ENCODE assay signal across 1 cellular context in the genomic region with DNA sequence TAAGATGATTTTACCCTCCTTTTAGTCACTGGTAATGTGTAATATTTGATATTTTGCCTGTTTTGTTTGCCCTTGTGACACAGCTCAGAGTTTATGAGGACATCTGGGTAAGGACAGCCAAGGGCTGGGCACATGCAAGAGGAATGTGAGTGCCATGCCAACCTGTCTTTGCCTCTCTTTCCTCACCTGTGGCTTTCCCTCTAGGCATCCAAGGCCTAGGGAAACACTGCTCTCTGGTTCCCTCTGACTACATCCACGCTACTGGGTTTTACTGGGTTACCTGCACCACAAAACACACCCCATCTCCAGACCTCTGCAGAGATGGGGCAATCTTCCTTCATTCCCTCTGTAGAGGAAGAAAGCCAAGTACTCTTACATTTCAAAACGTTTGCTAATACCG.
TF ChIP-seq lines count a peak whose summit lies in the region.

No MANE protein-coding gene starts in this region.

TF ChIP-seq in GM23338, 12 proteins besides CTCF, POLR2A, EP300 and RAD21 (continued from another document):
- TF ChIP-seq, protein P1, sequence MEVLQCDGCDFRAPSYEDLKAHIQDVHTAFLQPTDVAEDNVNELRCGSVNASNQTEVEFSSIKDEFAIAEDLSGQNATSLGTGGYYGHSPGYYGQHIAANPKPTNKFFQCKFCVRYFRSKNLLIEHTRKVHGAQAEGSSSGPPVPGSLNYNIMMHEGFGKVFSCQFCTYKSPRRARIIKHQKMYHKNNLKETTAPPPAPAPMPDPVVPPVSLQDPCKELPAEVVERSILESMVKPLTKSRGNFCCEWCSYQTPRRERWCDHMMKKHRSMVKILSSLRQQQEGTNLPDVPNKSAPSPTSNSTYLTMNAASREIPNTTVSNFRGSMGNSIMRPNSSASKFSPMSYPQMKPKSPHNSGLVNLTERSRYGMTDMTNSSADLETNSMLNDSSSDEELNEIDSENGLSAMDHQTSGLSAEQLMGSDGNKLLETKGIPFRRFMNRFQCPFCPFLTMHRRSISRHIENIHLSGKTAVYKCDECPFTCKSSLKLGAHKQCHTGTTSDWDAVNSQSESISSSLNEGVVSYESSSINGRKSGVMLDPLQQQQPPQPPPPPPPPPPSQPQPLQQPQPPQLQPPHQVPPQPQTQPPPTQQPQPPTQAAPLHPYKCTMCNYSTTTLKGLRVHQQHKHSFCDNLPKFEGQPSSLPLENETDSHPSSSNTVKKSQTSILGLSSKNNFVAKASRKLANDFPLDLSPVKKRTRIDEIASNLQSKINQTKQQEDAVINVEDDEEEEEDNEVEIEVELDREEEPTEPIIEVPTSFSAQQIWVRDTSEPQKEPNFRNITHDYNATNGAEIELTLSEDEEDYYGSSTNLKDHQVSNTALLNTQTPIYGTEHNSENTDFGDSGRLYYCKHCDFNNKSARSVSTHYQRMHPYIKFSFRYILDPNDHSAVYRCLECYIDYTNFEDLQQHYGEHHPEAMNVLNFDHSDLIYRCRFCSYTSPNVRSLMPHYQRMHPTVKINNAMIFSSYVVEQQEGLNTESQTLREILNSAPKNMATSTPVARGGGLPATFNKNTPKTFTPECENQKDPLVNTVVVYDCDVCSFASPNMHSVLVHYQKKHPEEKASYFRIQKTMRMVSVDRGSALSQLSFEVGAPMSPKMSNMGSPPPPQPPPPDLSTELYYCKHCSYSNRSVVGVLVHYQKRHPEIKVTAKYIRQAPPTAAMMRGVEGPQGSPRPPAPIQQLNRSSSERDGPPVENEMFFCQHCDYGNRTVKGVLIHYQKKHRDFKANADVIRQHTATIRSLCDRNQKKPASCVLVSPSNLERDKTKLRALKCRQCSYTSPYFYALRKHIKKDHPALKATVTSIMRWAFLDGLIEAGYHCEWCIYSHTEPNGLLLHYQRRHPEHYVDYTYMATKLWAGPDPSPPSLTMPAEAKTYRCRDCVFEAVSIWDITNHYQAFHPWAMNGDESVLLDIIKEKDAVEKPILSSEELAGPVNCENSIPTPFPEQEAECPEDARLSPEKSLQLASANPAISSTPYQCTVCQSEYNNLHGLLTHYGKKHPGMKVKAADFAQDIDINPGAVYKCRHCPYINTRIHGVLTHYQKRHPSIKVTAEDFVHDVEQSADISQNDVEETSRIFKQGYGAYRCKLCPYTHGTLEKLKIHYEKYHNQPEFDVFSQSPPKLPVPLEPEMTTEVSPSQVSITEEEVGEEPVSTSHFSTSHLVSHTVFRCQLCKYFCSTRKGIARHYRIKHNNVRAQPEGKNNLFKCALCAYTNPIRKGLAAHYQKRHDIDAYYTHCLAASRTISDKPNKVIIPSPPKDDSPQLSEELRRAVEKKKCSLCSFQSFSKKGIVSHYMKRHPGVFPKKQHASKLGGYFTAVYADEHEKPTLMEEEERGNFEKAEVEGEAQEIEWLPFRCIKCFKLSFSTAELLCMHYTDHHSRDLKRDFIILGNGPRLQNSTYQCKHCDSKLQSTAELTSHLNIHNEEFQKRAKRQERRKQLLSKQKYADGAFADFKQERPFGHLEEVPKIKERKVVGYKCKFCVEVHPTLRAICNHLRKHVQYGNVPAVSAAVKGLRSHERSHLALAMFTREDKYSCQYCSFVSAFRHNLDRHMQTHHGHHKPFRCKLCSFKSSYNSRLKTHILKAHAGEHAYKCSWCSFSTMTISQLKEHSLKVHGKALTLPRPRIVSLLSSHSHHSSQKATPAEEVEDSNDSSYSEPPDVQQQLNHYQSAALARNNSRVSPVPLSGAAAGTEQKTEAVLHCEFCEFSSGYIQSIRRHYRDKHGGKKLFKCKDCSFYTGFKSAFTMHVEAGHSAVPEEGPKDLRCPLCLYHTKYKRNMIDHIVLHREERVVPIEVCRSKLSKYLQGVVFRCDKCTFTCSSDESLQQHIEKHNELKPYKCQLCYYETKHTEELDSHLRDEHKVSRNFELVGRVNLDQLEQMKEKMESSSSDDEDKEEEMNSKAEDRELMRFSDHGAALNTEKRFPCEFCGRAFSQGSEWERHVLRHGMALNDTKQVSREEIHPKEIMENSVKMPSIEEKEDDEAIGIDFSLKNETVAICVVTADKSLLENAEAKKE (CRISPR knock-in tag; IDR thresholded peaks at IDR 0.05), result no peak
- TF ChIP-seq JUNB (IDR thresholded peaks at IDR 0.05; ENCODE audit: unreplicated experiment), result no peak
- TF ChIP-seq, protein P2, sequence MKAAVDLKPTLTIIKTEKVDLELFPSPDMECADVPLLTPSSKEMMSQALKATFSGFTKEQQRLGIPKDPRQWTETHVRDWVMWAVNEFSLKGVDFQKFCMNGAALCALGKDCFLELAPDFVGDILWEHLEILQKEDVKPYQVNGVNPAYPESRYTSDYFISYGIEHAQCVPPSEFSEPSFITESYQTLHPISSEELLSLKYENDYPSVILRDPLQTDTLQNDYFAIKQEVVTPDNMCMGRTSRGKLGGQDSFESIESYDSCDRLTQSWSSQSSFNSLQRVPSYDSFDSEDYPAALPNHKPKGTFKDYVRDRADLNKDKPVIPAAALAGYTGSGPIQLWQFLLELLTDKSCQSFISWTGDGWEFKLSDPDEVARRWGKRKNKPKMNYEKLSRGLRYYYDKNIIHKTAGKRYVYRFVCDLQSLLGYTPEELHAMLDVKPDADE (IDR thresholded peaks at IDR 0.05), result no peak
- TF ChIP-seq EZH2 (IDR thresholded peaks at IDR 0.05; ENCODE audit: low read depth, unreplicated experiment), result no peak
- no peak for TF ChIP-seq CREB1 (CRISPR knock-in tag; IDR thresholded peaks at IDR 0.05; ENCODE audit: low read depth)
- TF ChIP-seq EZH2phosphoT487 (IDR thresholded peaks at IDR 0.05; ENCODE audit: unreplicated experiment), result no peak
- no peak for TF ChIP-seq STAT1 (IDR thresholded peaks at IDR 0.05; ENCODE audit: unreplicated experiment)
- TF ChIP-seq, protein P3, sequence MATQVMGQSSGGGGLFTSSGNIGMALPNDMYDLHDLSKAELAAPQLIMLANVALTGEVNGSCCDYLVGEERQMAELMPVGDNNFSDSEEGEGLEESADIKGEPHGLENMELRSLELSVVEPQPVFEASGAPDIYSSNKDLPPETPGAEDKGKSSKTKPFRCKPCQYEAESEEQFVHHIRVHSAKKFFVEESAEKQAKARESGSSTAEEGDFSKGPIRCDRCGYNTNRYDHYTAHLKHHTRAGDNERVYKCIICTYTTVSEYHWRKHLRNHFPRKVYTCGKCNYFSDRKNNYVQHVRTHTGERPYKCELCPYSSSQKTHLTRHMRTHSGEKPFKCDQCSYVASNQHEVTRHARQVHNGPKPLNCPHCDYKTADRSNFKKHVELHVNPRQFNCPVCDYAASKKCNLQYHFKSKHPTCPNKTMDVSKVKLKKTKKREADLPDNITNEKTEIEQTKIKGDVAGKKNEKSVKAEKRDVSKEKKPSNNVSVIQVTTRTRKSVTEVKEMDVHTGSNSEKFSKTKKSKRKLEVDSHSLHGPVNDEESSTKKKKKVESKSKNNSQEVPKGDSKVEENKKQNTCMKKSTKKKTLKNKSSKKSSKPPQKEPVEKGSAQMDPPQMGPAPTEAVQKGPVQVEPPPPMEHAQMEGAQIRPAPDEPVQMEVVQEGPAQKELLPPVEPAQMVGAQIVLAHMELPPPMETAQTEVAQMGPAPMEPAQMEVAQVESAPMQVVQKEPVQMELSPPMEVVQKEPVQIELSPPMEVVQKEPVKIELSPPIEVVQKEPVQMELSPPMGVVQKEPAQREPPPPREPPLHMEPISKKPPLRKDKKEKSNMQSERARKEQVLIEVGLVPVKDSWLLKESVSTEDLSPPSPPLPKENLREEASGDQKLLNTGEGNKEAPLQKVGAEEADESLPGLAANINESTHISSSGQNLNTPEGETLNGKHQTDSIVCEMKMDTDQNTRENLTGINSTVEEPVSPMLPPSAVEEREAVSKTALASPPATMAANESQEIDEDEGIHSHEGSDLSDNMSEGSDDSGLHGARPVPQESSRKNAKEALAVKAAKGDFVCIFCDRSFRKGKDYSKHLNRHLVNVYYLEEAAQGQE (IDR thresholded peaks at IDR 0.05; ENCODE audit: unreplicated experiment), result no peak
- TF ChIP-seq ZNF114 (CRISPR knock-in tag; IDR thresholded peaks at IDR 0.05), result no peak
